ENCODE assay signal across 8 cellular contexts in the genomic region with DNA sequence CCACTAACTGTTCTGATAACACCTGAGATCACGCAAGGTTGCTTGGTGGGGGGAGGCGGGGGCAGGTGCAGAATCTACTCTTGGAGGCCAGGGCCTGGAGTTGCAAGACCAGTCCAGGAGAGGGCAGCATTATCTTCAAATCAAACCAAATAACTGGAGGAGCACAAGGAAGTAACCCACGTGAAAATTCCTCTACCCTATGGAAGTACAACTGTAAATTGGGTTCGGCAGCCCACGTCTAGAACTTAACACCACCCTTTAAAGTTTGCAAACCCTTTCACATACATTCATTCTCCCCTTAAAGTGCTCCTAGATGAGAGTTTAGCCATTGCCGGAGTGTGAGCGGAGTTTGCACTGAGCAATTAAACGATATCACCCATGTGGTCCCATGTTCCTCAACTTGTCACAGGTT. TPM values are rescaled to one million over a fixed set of nuclear protein-coding genes. Genes with fewer than 3 reads are reported as not detected.
A peak's percentile ranks its signal among the peaks of the same experiment; 100 is the strongest.
DNase-seq lines count a peak whose midpoint lies in the region; ATAC-seq and TF ChIP-seq lines count a peak whose summit lies in the region.

No MANE protein-coding gene starts in this region.

- TF ChIP-seq CTCF in DND-41 (IDR thresholded peaks at IDR 0.05; ENCODE audit: borderline replicate concordance, extremely low read depth, low read length, poor library complexity, severe bottlenecking): peak; percentile 92

- H3K18ac ChIP-seq in mesendoderm (ENCODE audit: low read length): no peak overlapping the region

- no peaks in the 10 kb centered on the region for H3K9me3 ChIP-seq in DND-41 (ENCODE audit: insufficient read depth, low read length, severe bottlenecking)

- no peak overlapping the region for H3K4ac ChIP-seq in mesendoderm (ENCODE audit: low read depth, low read length)

- H3K4me1 ChIP-seq in DND-41 (ENCODE audit: insufficient read depth, low read length): peaks cover 6% of the 10 kb centered on the region
- no peaks in the 10 kb centered on the region for H3K4me1 ChIP-seq in mesendoderm (ENCODE audit: control insufficient read depth, low read depth, low read length)

- H2BK5ac ChIP-seq in mesendoderm (ENCODE audit: low read length): no peak overlapping the region

- H3K4me2 ChIP-seq in DND-41 (ENCODE audit: insufficient read depth, low read length) (peak overlapping the region; percentile 41; the same call in 1 of the 2 replicates), mesendoderm (ENCODE audit: low read length) (no peak overlapping the region)

- H3K27me3 ChIP-seq in DND-41 (ENCODE audit: insufficient read depth, low read length, poor library complexity) (peaks cover 4% of the 10 kb centered on the region), mesendoderm (ENCODE audit: insufficient read depth, low read length, poor library complexity) (no peaks in the 10 kb centered on the region)

- H2BK120ac ChIP-seq in mesendoderm (ENCODE audit: low read depth, low read length): no peak overlapping the region

- peak overlapping the region; percentile 81 for H2AFZ ChIP-seq in DND-41 (ENCODE audit: low read depth, low read length)

- H4K20me1 ChIP-seq in DND-41 (ENCODE audit: insufficient read depth, low read length): no peaks in the 10 kb centered on the region

- H3K36me3 ChIP-seq in DND-41 (ENCODE audit: insufficient read depth, low read length) (no peaks in the 10 kb centered on the region), mesendoderm (ENCODE audit: control insufficient read depth, insufficient read depth, low read length) (no peaks in the 10 kb centered on the region)

- no peak overlapping the region for H3K9ac ChIP-seq in DND-41 (ENCODE audit: low read depth, low read length)
- H3K9ac ChIP-seq in mesendoderm (ENCODE audit: low read length): no peak overlapping the region

- no peak overlapping the region for H4K8ac ChIP-seq in mesendoderm (ENCODE audit: low read depth, low read length)

- ATAC-seq in DND-41 (ENCODE audit: insufficient read depth, low read depth): peak; percentile 97
- ATAC-seq in HG03108 (IDR thresholded peaks at IDR 0.05; ENCODE audit: unreplicated experiment): peak; percentile 50
- ATAC-seq in HG03520 (IDR thresholded peaks at IDR 0.05; ENCODE audit: unreplicated experiment): no peak

- no CpG with 5 or more reads among the region's 8 CpGs for WGBS in mesendoderm (ENCODE audit: extremely low coverage, insufficient coverage, low lambda C conversion rate)

- H3K4me3 ChIP-seq in DND-41 (ENCODE audit: low read depth in 1 of 2, low read length in 2 of 2): no peak overlapping the region
- H3K4me3 ChIP-seq in mesendoderm (ENCODE audit: low read length): no peak overlapping the region

- peak; percentile 75 for DNase-seq in DND-41
- DNase-seq in NCI-H526 treated with DMSO at 0.1 percent for 48 hours (lab: John Stamatoyannopoulos, UW): peak; percentile 42
- DNase-seq in activated CD4-positive, alpha-beta T cell treated with anti-CD3 and anti-CD28 coated beads, Interleukin-2, amount 50 U/mL, for 4 hours: peak; percentile 65 to 67
- peak; percentile 57 for DNase-seq in effector CD4-positive, alpha-beta T cell
- DNase-seq in mesendoderm: peak; percentile 79
- peak; percentile 24 for DNase-seq in stimulated activated CD8-positive, alpha-beta memory T cell treated with anti-CD3 and anti-CD28 coated beads, Interleukin-12 subunit alpha, Interleukin-12 subunit beta, amount 100 ng/mL, for 24 hours (ENCODE audit: extremely low read depth)

- H3K79me2 ChIP-seq in DND-41 (ENCODE audit: insufficient read depth, low read length): no peaks in the 10 kb centered on the region
- no peaks in the 10 kb centered on the region for H3K79me2 ChIP-seq in mesendoderm (ENCODE audit: control insufficient read depth, insufficient read depth, low read length)

- H2AK5ac ChIP-seq in mesendoderm (ENCODE audit: low read length): no peak overlapping the region

- H3K23ac ChIP-seq in mesendoderm (ENCODE audit: low read length): no peak overlapping the region

- no peak overlapping the region for H4K5ac ChIP-seq in mesendoderm (ENCODE audit: low read length)

- H2BK15ac ChIP-seq in mesendoderm (replicated peaks; ENCODE audit: low read depth): no peak overlapping the region

- no peak overlapping the region for H3K27ac ChIP-seq in DND-41 (ENCODE audit: low read length)
- no peak overlapping the region for H3K27ac ChIP-seq in mesendoderm (ENCODE audit: low read depth, low read length)

- H3K56ac ChIP-seq in mesendoderm (ENCODE audit: low read length): peak overlapping the region; percentile 12

- H3K79me1 ChIP-seq in mesendoderm (ENCODE audit: low read length): no peaks in the 10 kb centered on the region

RNA-seq across cellular contexts. Expression of a gene that starts 19.6 kb away (rescaled TPM):
- polyA plus RNA-seq in mesendoderm (2013, experiment 1 of 2): not detected
- polyA plus RNA-seq in mesendoderm (2013, experiment 2 of 2): not detected

RNA-seq across cellular contexts. Expression of a gene that starts 30.6 kb away (rescaled TPM):
- 300 TPM for polyA plus RNA-seq in mesendoderm (2013, experiment 1 of 2)
- 300 TPM for polyA plus RNA-seq in mesendoderm (2013, experiment 2 of 2)

Comparison
In these comparisons a context has a peak if more than half of its experiments do, and no peak if none do; other contexts are left out.
1. DNase-seq: peak in every context shown above with its lines; median percentile 79 in mesendoderm; 75 in DND-41; 66 in activated CD4-positive, alpha-beta T cell treated with anti-CD3 and anti-CD28 coated beads, Interleukin-2, amount 50 U/mL, for 4 hours; 57 in effector CD4-positive, alpha-beta T cell; 42 in NCI-H526 treated with DMSO at 0.1 percent for 48 hours; 24 in stimulated activated CD8-positive, alpha-beta memory T cell treated with anti-CD3 and anti-CD28 coated beads, Interleukin-12 subunit alpha, Interleukin-12 subunit beta, amount 100 ng/mL, for 24 hours.